ENCODE assay signal across 1 cellular context in the genomic region with DNA sequence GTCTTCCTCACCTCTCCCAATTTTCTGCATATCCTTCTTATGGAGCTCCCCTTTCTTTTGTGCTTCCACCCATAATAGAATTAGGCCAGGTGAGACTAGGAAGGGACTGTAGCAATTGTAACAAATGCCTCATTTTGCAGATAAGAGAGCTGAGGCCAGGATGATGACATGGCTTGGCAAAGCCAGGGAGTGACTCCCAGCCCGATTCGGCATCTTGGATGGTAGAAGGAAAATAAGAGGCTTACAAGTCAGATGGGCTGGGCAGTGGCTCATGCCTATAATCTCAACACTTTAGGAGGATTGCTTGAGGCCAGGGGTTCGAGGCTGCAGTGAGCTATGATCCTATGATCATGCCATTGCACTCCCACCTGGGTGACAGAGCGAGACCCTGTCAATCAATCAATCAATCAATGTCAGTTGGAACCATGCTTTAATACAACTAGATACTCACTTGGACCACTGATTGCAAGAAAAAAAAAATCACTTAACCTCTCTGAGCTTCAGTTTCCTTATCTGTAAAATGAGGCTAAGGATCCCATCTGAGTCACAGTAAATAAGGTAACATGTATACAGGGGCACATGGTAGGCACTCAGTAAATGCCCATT.
TF ChIP-seq lines count a peak whose summit lies in the region.

No MANE protein-coding gene starts in this region.

TF ChIP-seq in H1, 55 proteins besides CTCF, POLR2A, EP300 and RAD21:
- TF ChIP-seq BRCA1 (IDR thresholded peaks at IDR 0.05; ENCODE audit: low read depth, low read length): no peak
- TF ChIP-seq NRF1 (IDR thresholded peaks at IDR 0.05; ENCODE audit: low read depth, low read length): no peak
- no peak for TF ChIP-seq SRF (IDR thresholded peaks at IDR 0.05; ENCODE audit: low read depth, low read length)
- TF ChIP-seq JUND (IDR thresholded peaks at IDR 0.05; ENCODE audit: low read length): no peak
- TF ChIP-seq RBBP5 (IDR thresholded peaks at IDR 0.05; ENCODE audit: borderline replicate concordance, low read depth, low read length): no peak
- TF ChIP-seq HDAC6 (IDR thresholded peaks at IDR 0.05; ENCODE audit: low read depth, low read length): no peak
- TF ChIP-seq BCL11A (IDR thresholded peaks at IDR 0.05; ENCODE audit: low read depth in 2 of 2, low read length in 2 of 2): no peak
